ENCODE assay signal across 14 cellular contexts in genomic region chr15:47289667-47290066, GRCh38.
DNase-seq lines count a peak whose midpoint lies in the region; ATAC-seq and TF ChIP-seq lines count a peak whose summit lies in the region.
"Had no signal": no experiment of that assay in that cellular context is flagged by ENCODE, and none has a peak within 500 bp of the region (broad histone marks: within the 10 kb centered on the region; RNA-seq: fewer than 3 reads in every experiment).

No MANE protein-coding gene starts in this region.

- H3K4me3 ChIP-seq in lower leg skin (ENCODE audit: low read depth, poor library complexity, severe bottlenecking): no peak overlapping the region
- H3K4me3 ChIP-seq: A549, PC-9 had no signal

- CTCF ChIA-PET in WTC11 (lab: Charles Lee): interaction anchor here (0.8 to 1.1 kb wide), 2 partner anchors 16 to 94 kb away, joined by 3 read pairs; no protein-coding TSS in a partner anchor

- 95 to 98% methylated on average over 2 of the region's 2 CpGs for WGBS in lower leg skin, 2 donors

- POLR2A ChIA-PET in WTC11 (lab: Charles Lee): no interaction called here

- no peak overlapping the region for H3K27ac Mint-ChIP-seq in WTC11

- no peaks in the 10 kb centered on the region for H3K27me3 Mint-ChIP-seq in WTC11 (ENCODE audit: low read depth)

- no peak for TF ChIP-seq CTCF in WTC11 (IDR thresholded peaks at IDR 0.05)
- no peak for TF ChIP-seq CTCF in lower leg skin (IDR thresholded peaks at IDR 0.05)

- peak; percentile 91 for ATAC-seq in WTC11
- ATAC-seq: A549 had no signal

- intact Hi-C loops in lower leg skin (cut with DNase I; ENCODE audit: low total_unique reads): no loop called here

- no peak for TF ChIP-seq POLR2A in lower leg skin (IDR thresholded peaks at IDR 0.05)

- no peaks in the 10 kb centered on the region for H3K36me3 Mint-ChIP-seq in WTC11

- H3K4me1 Mint-ChIP-seq in WTC11: peaks cover 25% of the 10 kb centered on the region

- peaks cover 19% of the 10 kb centered on the region for H3K9me3 Mint-ChIP-seq in WTC11

- DNase-seq in NCI-H82 (lab: John Stamatoyannopoulos, UW) (peak; percentile 24), NCI-H82 treated with DMSO at 0.1 percent for 48 hours (lab: John Stamatoyannopoulos, UW; ENCODE audit: unreplicated experiment) (no peak), WTC11 (ENCODE audit: low spot score) (peak; percentile 13), left kidney (ENCODE audit: low read depth, low spot score) (peak; percentile 12), OCI-M1 (lab: John Stamatoyannopoulos, UW) (no peak), DMS79 treated with DMSO at 0.1 percent for 48 hours (lab: John Stamatoyannopoulos, UW) (no peak), lower leg skin (ENCODE audit: low spot score in 2 of 2) (no peak)
- DNase-seq: GDM1, HCEC 1CT, IMR-90, NCI-H1417 treated with DMSO at 0.1 percent for 48 hours, NCI-H1930, PC-9 had no signal

- no peak overlapping the region for H3K4me3 Mint-ChIP-seq in WTC11

TF ChIP-seq in WTC11, 78 proteins besides CTCF, POLR2A, EP300 and RAD21:
- TF ChIP-seq ZNF281 (CRISPR knock-in tag; IDR thresholded peaks at IDR 0.05): no peak
- no peak for TF ChIP-seq ZNF121 (CRISPR knock-in tag; IDR thresholded peaks at IDR 0.05)
- TF ChIP-seq, protein P1, sequence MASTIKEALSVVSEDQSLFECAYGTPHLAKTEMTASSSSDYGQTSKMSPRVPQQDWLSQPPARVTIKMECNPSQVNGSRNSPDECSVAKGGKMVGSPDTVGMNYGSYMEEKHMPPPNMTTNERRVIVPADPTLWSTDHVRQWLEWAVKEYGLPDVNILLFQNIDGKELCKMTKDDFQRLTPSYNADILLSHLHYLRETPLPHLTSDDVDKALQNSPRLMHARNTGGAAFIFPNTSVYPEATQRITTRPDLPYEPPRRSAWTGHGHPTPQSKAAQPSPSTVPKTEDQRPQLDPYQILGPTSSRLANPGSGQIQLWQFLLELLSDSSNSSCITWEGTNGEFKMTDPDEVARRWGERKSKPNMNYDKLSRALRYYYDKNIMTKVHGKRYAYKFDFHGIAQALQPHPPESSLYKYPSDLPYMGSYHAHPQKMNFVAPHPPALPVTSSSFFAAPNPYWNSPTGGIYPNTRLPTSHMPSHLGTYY (CRISPR knock-in tag; IDR thresholded peaks at IDR 0.05): no peak
- TF ChIP-seq KAT7 (CRISPR knock-in tag; IDR thresholded peaks at IDR 0.05; ENCODE audit: borderline replicate concordance): no peak

Comparison
In these comparisons a context has a peak if more than half of its experiments do, and no peak if none do; other contexts are left out.
1. DNase-seq: peak in NCI-H82 (single experiment), WTC11 (single experiment) and left kidney (single experiment); none in NCI-H82 treated with DMSO at 0.1 percent for 48 hours (single experiment), OCI-M1 (single experiment), DMS79 treated with DMSO at 0.1 percent for 48 hours (single experiment) and lower leg skin (0 of 2).